In genomic region chr11:68431984-68432600, GRCh38 we compare ENCODE assay signal across 24 cellular contexts.
"Had no signal": no experiment of that assay in that cellular context is flagged by ENCODE, and none has a peak within 500 bp of the region (broad histone marks: within the 10 kb centered on the region; RNA-seq: fewer than 3 reads in every experiment).

No MANE protein-coding gene starts in this region.

- H3K4me3 Mint-ChIP-seq: activated B cell treated with CpG ODN at 0.5 μM for 24 hours; activated CD4-positive, alpha-beta T cell treated with anti-CD3 and anti-CD28 coated beads for 36 hours; activated naive CD8-positive, alpha-beta T cell; activated T-cell treated with anti-CD3 and anti-CD28 coated beads, Interleukin-2, amount 50 U/mL, for 4 hours; effector memory CD8-positive, alpha-beta T cell; neural crest cell; stimulated activated naive CD8-positive, alpha-beta T cell treated with anti-CD3 and anti-CD28 coated beads, Interleukin-15, Interleukin-2, amounts not matched to agents 100 ng/mL and 50 ng/mL, for 24 hours; T-helper 1 cell treated with Interleukin-12 subunit alpha and Interleukin-12 subunit beta and Interleukin-4 antibody, amounts not matched to agents 30 μg/mL and 1 μg/mL, for 36 hours had no signal

- H3K4me1 ChIP-seq: colonic mucosa had no signal

- H3K4me1 Mint-ChIP-seq: activated B cell treated with CpG ODN at 0.5 μM for 24 hours; activated CD4-positive, alpha-beta T cell treated with anti-CD3 and anti-CD28 coated beads for 36 hours; neural crest cell had no signal

- H3K27ac Mint-ChIP-seq: activated B cell treated with CpG ODN at 0.5 μM for 24 hours; activated CD4-positive, alpha-beta T cell treated with anti-CD3 and anti-CD28 coated beads for 36 hours; activated naive CD8-positive, alpha-beta T cell; activated T-helper 2 cell treated with anti-CD3 and anti-CD28 coated beads, Interferon-gamma antibody, Interleukin-2, Interleukin-4, amounts not matched to agents 10 μg/mL and 5 μg/mL and 100 μg/mL, durations not matched to agents 14 hours and 24 hours and 36 hours; effector memory CD8-positive, alpha-beta T cell; stimulated activated naive CD8-positive, alpha-beta T cell treated with anti-CD3 and anti-CD28 coated beads, Interleukin-15, Interleukin-2, amounts not matched to agents 100 ng/mL and 50 ng/mL, for 24 hours; T-helper 1 cell treated with Interleukin-12 subunit alpha and Interleukin-12 subunit beta and Interleukin-4 antibody, amounts not matched to agents 30 μg/mL and 1 μg/mL, for 36 hours had no signal

- H3K27ac ChIP-seq: colonic mucosa, dorsolateral prefrontal cortex, left lung, thyroid gland had no signal

- H3K27me3 Mint-ChIP-seq: activated B cell treated with CpG ODN at 0.5 μM for 24 hours; activated CD4-positive, alpha-beta T cell treated with anti-CD3 and anti-CD28 coated beads for 36 hours; activated naive CD8-positive, alpha-beta T cell; effector memory CD8-positive, alpha-beta T cell; stimulated activated naive CD8-positive, alpha-beta T cell treated with anti-CD3 and anti-CD28 coated beads, Interleukin-15, Interleukin-2, amounts not matched to agents 100 ng/mL and 50 ng/mL, for 24 hours had no signal

- DNase-seq: activated B cell treated with CpG ODN at 0.5 μM for 24 hours; activated CD4-positive, alpha-beta T cell treated with anti-CD3 and anti-CD28 coated beads for 36 hours; activated CD4-positive, alpha-beta T cell treated with anti-CD3 and anti-CD28 coated beads, Interleukin-2, amount 50 U/mL, for 4 hours; activated CD8-positive, alpha-beta memory T cell treated with anti-CD3 and anti-CD28 coated beads, Interleukin-2, amount 50 U/mL, for 48 hours; activated naive CD4-positive, alpha-beta T cell; activated T-cell treated with anti-CD3 and anti-CD28 coated beads, Interleukin-2, amount 50 U/mL, for 4 hours; colonic mucosa; dorsolateral prefrontal cortex; effector memory CD8-positive, alpha-beta T cell; foreskin melanocyte; kidney; mammary epithelial cell; midbrain; retina; stimulated activated CD4-positive, alpha-beta T cell treated with anti-CD3 and anti-CD28 coated beads, Interleukin-4, amount 100 ng/mL, for 4 hours; T1000; thyroid gland had no signal

- H3K27me3 ChIP-seq: colonic mucosa, dorsolateral prefrontal cortex, left lung, thyroid gland had no signal

- ATAC-seq: activated CD4-positive, alpha-beta T cell treated with anti-CD3 and anti-CD28 coated beads for 36 hours; activated T-cell treated with anti-CD3 and anti-CD28 coated beads, Interleukin-2, amount 50 U/mL, for 4 hours; effector memory CD8-positive, alpha-beta T cell; esophagus mucosa; left lung had no signal

- H3K4me3 ChIP-seq: colonic mucosa, dorsolateral prefrontal cortex, left lung, thyroid gland had no signal

- H3K9me3 ChIP-seq: colonic mucosa, thyroid gland had no signal
